Comparison of ENCODE assay signal across 8 cellular contexts in the genomic region with DNA sequence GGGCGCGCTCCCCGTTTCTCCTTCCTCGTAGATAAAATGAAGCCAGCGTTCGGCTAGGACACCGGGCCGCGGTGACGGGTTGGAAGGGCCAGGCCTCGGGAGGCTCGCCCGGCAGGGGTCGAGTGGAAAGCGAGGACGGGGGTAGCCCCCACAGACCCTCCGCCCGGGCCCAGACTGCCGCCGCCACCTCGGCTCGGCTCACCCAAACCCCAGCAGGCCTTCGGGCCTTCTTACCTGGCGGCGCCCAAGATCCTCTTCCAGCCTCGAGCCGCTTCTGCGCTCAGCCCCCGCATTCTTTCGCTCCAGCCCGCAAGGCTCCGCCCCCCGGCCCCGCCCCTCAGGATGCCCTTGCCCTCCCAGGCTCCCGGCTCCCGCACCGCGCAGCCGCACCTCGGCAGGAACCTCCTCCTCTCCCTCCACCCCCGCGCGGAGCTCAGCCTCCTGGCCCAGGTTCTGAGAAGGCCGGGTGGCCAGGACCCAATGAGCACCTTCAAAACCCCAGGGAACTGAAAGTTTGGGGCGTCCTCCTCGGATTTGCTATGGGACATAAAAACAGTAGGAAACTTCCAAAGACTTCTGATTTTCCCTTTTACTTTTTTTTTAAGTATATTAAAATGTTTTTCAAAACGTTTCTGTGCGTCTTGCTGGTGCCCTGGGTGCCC. TPM values are rescaled to one million over a fixed set of nuclear protein-coding genes. Genes with fewer than 3 reads are reported as not detected.
DNase-seq lines count a peak whose midpoint lies in the region; ATAC-seq and TF ChIP-seq lines count a peak whose summit lies in the region.

A gene with protein sequence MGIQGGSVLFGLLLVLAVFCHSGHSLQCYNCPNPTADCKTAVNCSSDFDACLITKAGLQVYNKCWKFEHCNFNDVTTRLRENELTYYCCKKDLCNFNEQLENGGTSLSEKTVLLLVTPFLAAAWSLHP (minus strand): TSS at position 276 of the 662 bp plus-strand sequence. CDS start 13,978 bp downstream, outside the sequence.

- peak within 1 kb of the TSS; percentile 54 for H2AFZ ChIP-seq in ACC112 (ENCODE audit: low read length, unreplicated experiment)
- H2AFZ ChIP-seq in smooth muscle cell (ENCODE audit: low read depth): peak within 1 kb of the TSS; percentile 82

- H4K20me1 ChIP-seq in smooth muscle cell (ENCODE audit: low read depth): peaks cover 39% of the 10 kb centered on the region

- peak; percentile 92 for DNase-seq in NCI-H2227 (lab: John Stamatoyannopoulos, UW; ENCODE audit: unreplicated experiment)
- DNase-seq in activated CD4-positive, CD25-positive, alpha-beta regulatory T cell (lab: John Stamatoyannopoulos, UW): peak; percentile 71 to 77 (median 74)
- peak; percentile 93 to 95 for DNase-seq in cardiac fibroblast (ENCODE audit: low read depth in 2 of 2)
- DNase-seq in iPS-NIHi7 (ENCODE audit: extremely low spot score): peak; percentile 97
- peak; percentile 83 for DNase-seq in smooth muscle cell (lab: John Stamatoyannopoulos, UW; ENCODE audit: unreplicated experiment)

- no peaks in the 10 kb centered on the region for H3K27me3 ChIP-seq in ACC112 (ENCODE audit: insufficient read depth, low read length)
- no peaks in the 10 kb centered on the region for H3K27me3 ChIP-seq in smooth muscle cell (ENCODE audit: low read depth)

- peaks cover 44% of the 10 kb centered on the region for H3K4me1 ChIP-seq in ACC112 (ENCODE audit: control insufficient read depth, insufficient read depth, low read length, unreplicated experiment)
- peaks cover 14% of the 10 kb centered on the region for H3K4me1 ChIP-seq in smooth muscle cell (ENCODE audit: low read depth)

- H3K36me3 ChIP-seq in ACC112 (ENCODE audit: insufficient read depth, low read length) (peaks cover 31% of the 10 kb centered on the region; the same call in 1 of the 2 replicates), smooth muscle cell (ENCODE audit: low read depth) (no peaks in the 10 kb centered on the region)

- H3K9ac ChIP-seq in smooth muscle cell (ENCODE audit: low read depth): peak within 1 kb of the TSS; percentile 98

- no peaks in the 10 kb centered on the region for H3K9me3 ChIP-seq in smooth muscle cell (replicated peaks; ENCODE audit: low read depth)

- 2% methylated on average over 35 of the region's 48 CpGs for WGBS in smooth muscle cell (ENCODE audit: low lambda C conversion rate)

- TF ChIP-seq CTCF in cardiac fibroblast (IDR thresholded peaks at IDR 0.05; ENCODE audit: low read depth, low read length): no peak
- TF ChIP-seq CTCF in smooth muscle cell (IDR thresholded peaks at IDR 0.05; ENCODE audit: borderline replicate concordance, insufficient read depth, poor library complexity, severe bottlenecking): no peak

- ATAC-seq in GM18873 (IDR thresholded peaks at IDR 0.05; ENCODE audit: low FRiP score, unreplicated experiment) (peak; percentile 39), HG03135 (IDR thresholded peaks at IDR 0.05; ENCODE audit: unreplicated experiment) (peak; percentile 47)

- H3F3A ChIP-seq in smooth muscle cell (ENCODE audit: low read depth): no peaks in the 10 kb centered on the region

- peak within 1 kb of the TSS; percentile 89 for H3K4me2 ChIP-seq in smooth muscle cell

- H3K4me3 ChIP-seq in ACC112 (ENCODE audit: low read depth, low read length) (peak within 1 kb of the TSS; percentile 95), cardiac fibroblast (replicated peaks in 1 of 2; ENCODE audit: low read depth in 2 of 2, low read length in 2 of 2) (peak within 1 kb of the TSS; percentile 86 to 94), smooth muscle cell (peak within 1 kb of the TSS; percentile 97)

- H3K27ac ChIP-seq in ACC112 (ENCODE audit: low read depth, low read length) (peak within 1 kb of the TSS; percentile 92), smooth muscle cell (ENCODE audit: low read depth) (peak within 1 kb of the TSS; percentile 91)

- H3K79me2 ChIP-seq in ACC112 (ENCODE audit: control insufficient read depth, insufficient read depth, low read length, unreplicated experiment) (peaks cover 59% of the 10 kb centered on the region), smooth muscle cell (ENCODE audit: low read depth) (peaks cover 47% of the 10 kb centered on the region)

RNA-seq across cellular contexts. Expression of the gene that starts here (rescaled TPM):
- total RNA-seq in smooth muscle cell: 504 and 563 TPM in 2 replicates
- polyA plus RNA-seq in smooth muscle cell: 291 and 418 TPM in 2 replicates

Comparison
In these comparisons a context has a peak if more than half of its experiments do, and no peak if none do; other contexts are left out.
1. Peak in every context shown above with its lines: DNase-seq, ATAC-seq, H3K4me3 ChIP-seq and H3K27ac ChIP-seq.